ENCODE assay signal across 24 cellular contexts in the genomic region with DNA sequence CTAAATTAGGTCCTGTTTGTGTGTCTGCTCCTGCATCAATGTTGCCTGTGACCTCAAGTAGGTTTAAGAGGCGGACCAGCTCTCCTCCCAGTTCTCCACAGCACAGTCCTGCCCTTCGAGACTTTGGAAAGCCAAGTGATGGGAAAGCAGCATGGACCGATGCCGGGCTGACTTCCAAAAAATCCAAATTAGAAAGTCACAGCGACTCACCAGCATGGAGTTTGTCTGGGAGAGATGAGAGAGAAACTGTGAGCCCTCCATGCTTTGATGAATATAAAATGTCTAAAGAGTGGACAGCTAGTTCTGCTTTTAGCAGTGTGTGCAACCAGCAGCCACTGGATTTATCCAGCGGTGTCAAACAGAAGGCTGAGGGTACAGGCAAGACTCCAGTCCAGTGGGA.
DNase-seq lines count a peak whose midpoint lies in the region; ATAC-seq lines count a peak whose summit lies in the region.
"Had no signal": no experiment of that assay in that cellular context is flagged by ENCODE, and none has a peak within 500 bp of the region (broad histone marks: within the 10 kb centered on the region; RNA-seq: fewer than 3 reads in every experiment).

No MANE protein-coding gene starts in this region.

- no peaks in the 10 kb centered on the region for H3K27me3 ChIP-seq in HAP-1 (ENCODE audit: low read depth)
- H3K27me3 ChIP-seq: heart left ventricle had no signal

- H3K27me3 Mint-ChIP-seq in activated naive CD4-positive, alpha-beta T cell treated with anti-CD3 and anti-CD28 coated beads for 36 hours (ENCODE audit: low read depth): no peaks in the 10 kb centered on the region
- H3K27me3 Mint-ChIP-seq in IgD-negative memory B cell: no peaks in the 10 kb centered on the region
- no peaks in the 10 kb centered on the region for H3K27me3 Mint-ChIP-seq in dendritic cell treated with granulocyte-macrophage colony-stimulating factor and Interleukin-4, amounts not matched to agents 40 ng/mL and 50 ng/mL, for 4 days
- H3K27me3 Mint-ChIP-seq: activated CD4-positive, alpha-beta T cell treated with anti-CD3 and anti-CD28 coated beads, Interleukin-2, amount 10 ng/mL, durations not matched to agents 7 days and 5 days; activated naive CD8-positive, alpha-beta T cell treated with anti-CD3 and anti-CD28 coated beads for 36 hours had no signal

- no peak overlapping the region for H3K4me3 Mint-ChIP-seq in activated naive CD4-positive, alpha-beta T cell treated with anti-CD3 and anti-CD28 coated beads for 36 hours
- no peak overlapping the region for H3K4me3 Mint-ChIP-seq in IgD-negative memory B cell
- no peak overlapping the region for H3K4me3 Mint-ChIP-seq in dendritic cell treated with granulocyte-macrophage colony-stimulating factor and Interleukin-4, amounts not matched to agents 40 ng/mL and 50 ng/mL, for 4 days
- H3K4me3 Mint-ChIP-seq: activated CD4-positive, alpha-beta T cell treated with anti-CD3 and anti-CD28 coated beads, Interleukin-2, amount 10 ng/mL, durations not matched to agents 7 days and 5 days; activated naive CD8-positive, alpha-beta T cell treated with anti-CD3 and anti-CD28 coated beads for 36 hours had no signal

- peaks cover 38% of the 10 kb centered on the region for H3K36me3 Mint-ChIP-seq in activated naive CD4-positive, alpha-beta T cell treated with anti-CD3 and anti-CD28 coated beads for 36 hours (ENCODE audit: low read depth)
- no peaks in the 10 kb centered on the region for H3K36me3 Mint-ChIP-seq in IgD-negative memory B cell
- peaks cover 22% of the 10 kb centered on the region for H3K36me3 Mint-ChIP-seq in dendritic cell treated with granulocyte-macrophage colony-stimulating factor and Interleukin-4, amounts not matched to agents 40 ng/mL and 50 ng/mL, for 4 days (ENCODE audit: low read depth)

- peaks cover 48% of the 10 kb centered on the region for H3K4me1 Mint-ChIP-seq in activated naive CD4-positive, alpha-beta T cell treated with anti-CD3 and anti-CD28 coated beads for 36 hours (ENCODE audit: low read depth)
- peaks cover 15 to 24% (median 23%) of the 10 kb centered on the region in 3 donors for H3K4me1 Mint-ChIP-seq in IgD-negative memory B cell
- H3K4me1 Mint-ChIP-seq in dendritic cell treated with granulocyte-macrophage colony-stimulating factor and Interleukin-4, amounts not matched to agents 40 ng/mL and 50 ng/mL, for 4 days (ENCODE audit: low read depth): peaks cover 47% of the 10 kb centered on the region

- no peak overlapping the region for H3K4me3 ChIP-seq in HAP-1
- H3K4me3 ChIP-seq: heart left ventricle had no signal

- no peaks in the 10 kb centered on the region for H3K9me3 ChIP-seq in HAP-1
- H3K9me3 ChIP-seq: heart left ventricle had no signal

- peaks cover 48% of the 10 kb centered on the region for H3K36me3 ChIP-seq in HAP-1 (replicated peaks)

- in situ Hi-C loops in HAP-1 (cut with MboI; ENCODE audit: low sequenced_read_pairs): no loop called here

- H3K4me1 ChIP-seq in HAP-1: peaks cover 10% of the 10 kb centered on the region

- no peak for ATAC-seq in GM21515 (IDR thresholded peaks at IDR 0.05; ENCODE audit: unreplicated experiment)
- ATAC-seq: heart left ventricle, right cardiac atrium, Right ventricle myocardium inferior had no signal

- intact Hi-C loops in activated naive CD4-positive, alpha-beta T cell treated with anti-CD3 and anti-CD28 coated beads for 36 hours (cut with micrococcal nuclease): no loop called here
- intact Hi-C loops in dendritic cell treated with granulocyte-macrophage colony-stimulating factor and Interleukin-4, amounts not matched to agents 40 ng/mL and 50 ng/mL, for 4 days (cut with micrococcal nuclease): loop anchor here (5.0 kb wide), 1 partner anchor 33 kb away; no protein-coding TSS in a partner anchor

- H3K27ac Mint-ChIP-seq in activated naive CD4-positive, alpha-beta T cell treated with anti-CD3 and anti-CD28 coated beads for 36 hours: peak overlapping the region; percentile 33
- peak overlapping the region in 2 of 3 donors; percentile 86 to 91 for H3K27ac Mint-ChIP-seq in IgD-negative memory B cell
- peak overlapping the region; percentile 93 for H3K27ac Mint-ChIP-seq in dendritic cell treated with granulocyte-macrophage colony-stimulating factor and Interleukin-4, amounts not matched to agents 40 ng/mL and 50 ng/mL, for 4 days
- H3K27ac Mint-ChIP-seq: activated CD4-positive, alpha-beta T cell treated with anti-CD3 and anti-CD28 coated beads, Interleukin-2, amount 10 ng/mL, durations not matched to agents 7 days and 5 days had no signal

- no peaks in the 10 kb centered on the region for H3K9me3 Mint-ChIP-seq in activated naive CD4-positive, alpha-beta T cell treated with anti-CD3 and anti-CD28 coated beads for 36 hours
- no peaks in the 10 kb centered on the region for H3K9me3 Mint-ChIP-seq in IgD-negative memory B cell
- H3K9me3 Mint-ChIP-seq in dendritic cell treated with granulocyte-macrophage colony-stimulating factor and Interleukin-4, amounts not matched to agents 40 ng/mL and 50 ng/mL, for 4 days: no peaks in the 10 kb centered on the region
- H3K9me3 Mint-ChIP-seq: activated CD4-positive, alpha-beta T cell treated with anti-CD3 and anti-CD28 coated beads, Interleukin-2, amount 10 ng/mL, durations not matched to agents 7 days and 5 days; activated naive CD8-positive, alpha-beta T cell treated with anti-CD3 and anti-CD28 coated beads for 36 hours had no signal

- CTCF ChIA-PET in activated naive CD4-positive, alpha-beta T cell treated with anti-CD3 and anti-CD28 coated beads for 36 hours (lab: Charles Lee): no interaction called here

- no peak for DNase-seq in activated naive CD4-positive, alpha-beta T cell treated with anti-CD3 and anti-CD28 coated beads for 36 hours
- no peak for DNase-seq in activated naive CD4-positive, alpha-beta T cell treated with anti-CD3 and anti-CD28 coated beads, Interleukin-2, amount 50 U/mL, for 16 hours
- peak; percentile 54 for DNase-seq in stromal cell of bone marrow (ENCODE audit: low read depth)
- no peak for DNase-seq in HAP-1 (ENCODE audit: low spot score in 2 of 2)
- DNase-seq in NCI-H187 treated with DMSO at 0.1 percent for 48 hours (lab: John Stamatoyannopoulos, UW): no peak
- DNase-seq: activated CD4-positive, alpha-beta T cell treated with anti-CD3 and anti-CD28 coated beads, Interleukin-2, amount 10 ng/mL, durations not matched to agents 7 days and 5 days; activated naive CD8-positive, alpha-beta T cell treated with anti-CD3 and anti-CD28 coated beads for 36 hours; aorta; C1 segment of cervical spinal cord; DMS79 treated with DMSO at 0.1 percent for 48 hours; effector CD8-positive, alpha-beta T cell; heart left ventricle; NCI-H1092 treated with DMSO at 0.1 percent for 48 hours; NCI-H2029 treated with DMSO at 0.1 percent for 48 hours; NCI-H446 treated with DMSO at 0.1 percent for 48 hours; right cardiac atrium; stimulated activated CD4-positive, alpha-beta T cell treated with anti-CD3 and anti-CD28 coated beads, Interleukin-2, amount 100 ng/mL, for 24 hours; T-helper 9 cell; trophoblast cell; WERI-Rb-1 had no signal

Comparison
In these comparisons a context has a peak if more than half of its experiments do, and no peak if none do; other contexts are left out.
1. H3K27ac Mint-ChIP-seq: peak in every context shown above with its lines; median percentile 93 in dendritic cell treated with granulocyte-macrophage colony-stimulating factor and Interleukin-4, amounts not matched to agents 40 ng/mL and 50 ng/mL, for 4 days; 88 in IgD-negative memory B cell; 33 in activated naive CD4-positive, alpha-beta T cell treated with anti-CD3 and anti-CD28 coated beads for 36 hours.